In genomic region chr4:83334425-83335241, GRCh38 we compare ENCODE assay signal across 8 cellular contexts. TPM values are rescaled to one million over a fixed set of nuclear protein-coding genes. Genes with fewer than 3 reads are reported as not detected.
DNase-seq lines count a peak whose midpoint lies in the region; ATAC-seq and TF ChIP-seq lines count a peak whose summit lies in the region.

Gene HPSE, minus strand, starts transcription at chr4:83334848. Its CDS starts 66 bp downstream, at chr4:83334782.

- ATAC-seq in GM19025 (IDR thresholded peaks at IDR 0.05; ENCODE audit: low read depth, unreplicated experiment) (peak; percentile 75), HG03342 (IDR thresholded peaks at IDR 0.05; ENCODE audit: unreplicated experiment) (peak; percentile 88), memory B cell (ENCODE audit: low read depth) (peak; percentile 96)

- H3K27me3 Mint-ChIP-seq in memory B cell, result peaks cover 1% of the 10 kb centered on the region

- H3K27me3 ChIP-seq in ectodermal cell (ENCODE audit: control insufficient read depth, insufficient read depth, low read length, poor library complexity, severe bottlenecking), result peaks cover 56% of the 10 kb centered on the region

- H3K4me3 ChIP-seq in AG04449 (ENCODE audit: low read depth, low read length), result peak within 1 kb of the TSS; percentile 60
- peak within 1 kb of the TSS; percentile 48 for H3K4me3 ChIP-seq in ectodermal cell (ENCODE audit: insufficient read depth, low read depth, low read length)

- H3K9me3 Mint-ChIP-seq in memory B cell, result peaks cover 2% of the 10 kb centered on the region

- H3K4me1 Mint-ChIP-seq in memory B cell, result peaks cover 16% of the 10 kb centered on the region

- CTCF ChIA-PET in AG04449 (lab: Yijun Ruan, JAX), result no interaction called here

- no peaks in the 10 kb centered on the region for H3K4me1 ChIP-seq in ectodermal cell (ENCODE audit: control insufficient read depth, insufficient read depth, low read length)

- POLR2A ChIA-PET in AG04449 (lab: Yijun Ruan, JAX), result no interaction called here

- H3K36me3 ChIP-seq in ectodermal cell (ENCODE audit: control insufficient read depth, insufficient read depth, low read length), result no peaks in the 10 kb centered on the region

- no peaks in the 10 kb centered on the region for H3K9me3 ChIP-seq in ectodermal cell (ENCODE audit: control insufficient read depth, low read length)

- no peak for TF ChIP-seq CTCF in AG04449 (IDR thresholded peaks at IDR 0.05; ENCODE audit: insufficient read depth, low read length, missing control alignments)

- 1% methylated on average over 63 of the region's 63 CpGs for WGBS in ectodermal cell, 2 experiments

- H3K27ac Mint-ChIP-seq in memory B cell, result peak within 1 kb of the TSS; percentile 53

- no peak for DNase-seq in AG04449 (ENCODE audit: low read depth, low spot score)
- DNase-seq in NCI-H460 (ENCODE audit: extremely low read depth, low read depth), result peak; percentile 70
- DNase-seq in activated CD4-positive, alpha-beta T cell treated with anti-CD3 and anti-CD28 coated beads, Interleukin-2, amount 50 U/mL, for 24 hours (ENCODE audit: low read depth in 1 of 2, low spot score in 1 of 2), result peak; percentile 36 to 44
- peak; percentile 45 to 49 for DNase-seq in memory B cell (ENCODE audit: low spot score in 2 of 2)
- peak; percentile 47 for DNase-seq in stimulated activated CD8-positive, alpha-beta memory T cell treated with anti-CD3 and anti-CD28 coated beads, Interleukin-12 subunit alpha, Interleukin-12 subunit beta, amount 100 ng/mL, for 4 hours (ENCODE audit: low read depth)

- H3K36me3 Mint-ChIP-seq in memory B cell, result peaks cover 2% of the 10 kb centered on the region

- H3K4me3 Mint-ChIP-seq in memory B cell, result peak within 1 kb of the TSS; percentile 81

- H3K27ac ChIP-seq in ectodermal cell (ENCODE audit: insufficient read depth, low read depth, low read length, poor library complexity, severe bottlenecking), result no peak within 1 kb of the TSS

RNA-seq across cellular contexts. Expression of gene HPSE, which starts in this region (rescaled TPM):
- 4.4 and 4.8 TPM in 2 replicates for total RNA-seq in NCI-H460 (2014; rRNA removed; shearing (Covaris generic))
- 2.4 and 8.0 TPM in 2 replicates for polyA plus RNA-seq in NCI-H460 (2014; cell fraction: nucleus; rRNA removed)
- polyA plus RNA-seq in ectodermal cell (2013, experiment 1 of 4), result 0.13 TPM
- polyA plus RNA-seq in ectodermal cell (2013, experiment 2 of 4), result 0.36 TPM
- polyA plus RNA-seq in ectodermal cell (2013, experiment 3 of 4), result 0.21 TPM
- 0.20 TPM for polyA plus RNA-seq in ectodermal cell (2013, experiment 4 of 4)
